In genomic region chr3:190017575-190018288, GRCh38 we compare ENCODE assay signal across 8 cellular contexts.
A peak's percentile ranks its signal among the peaks of the same experiment; 100 is the strongest.
DNase-seq lines count a peak whose midpoint lies in the region; ATAC-seq and TF ChIP-seq lines count a peak whose summit lies in the region.

No MANE protein-coding gene starts in this region.

- CTCF ChIA-PET in activated CD4-positive, alpha-beta T cell treated with anti-CD3 and anti-CD28 coated beads for 36 hours (lab: Charles Lee), result interaction anchor here (0.6 kb wide), 1 partner anchor 28 kb away, joined by 3 read pairs; no protein-coding TSS in a partner anchor

- H3K79me2 ChIP-seq in osteoblast (ENCODE audit: insufficient read depth, low read length), result no peaks in the 10 kb centered on the region

- intact Hi-C loops in activated CD4-positive, alpha-beta T cell treated with anti-CD3 and anti-CD28 coated beads for 36 hours (cut with DNase I, micrococcal nuclease), result loop anchor here (5.0 kb wide), 2 partner anchors 185 to 190 kb away; no protein-coding TSS in a partner anchor

- peak; percentile 51 for TF ChIP-seq CTCF in osteoblast (IDR thresholded peaks at IDR 0.05; ENCODE audit: extremely low read depth, low read depth, low read length)
- TF ChIP-seq CTCF in upper lobe of left lung (IDR thresholded peaks at IDR 0.05), result peak in 2 of 6 experiments; percentile 24 to 32

- H3K4me1 Mint-ChIP-seq in activated CD4-positive, alpha-beta T cell treated with anti-CD3 and anti-CD28 coated beads for 36 hours, result no peaks in the 10 kb centered on the region

- H4K20me1 ChIP-seq in osteoblast (ENCODE audit: insufficient read depth, low read length), result no peaks in the 10 kb centered on the region

- peaks cover 20% of the 10 kb centered on the region for H3K27me3 Mint-ChIP-seq in activated CD4-positive, alpha-beta T cell treated with anti-CD3 and anti-CD28 coated beads for 36 hours

- H3K27ac ChIP-seq in osteoblast (ENCODE audit: low read depth, low read length), result peak overlapping the region; percentile 25
- no peak overlapping the region for H3K27ac ChIP-seq in upper lobe of left lung

- H3K4me1 ChIP-seq in osteoblast (ENCODE audit: insufficient read depth, low read length) (peaks cover 32% of the 10 kb centered on the region), upper lobe of left lung (peaks cover 0 to 6% (median 2%) of the 10 kb centered on the region in 4 donors)

- H3K36me3 ChIP-seq in osteoblast (ENCODE audit: insufficient read depth, low read length) (no peaks in the 10 kb centered on the region), upper lobe of left lung (no peaks in the 10 kb centered on the region)

- H3K4me3 ChIP-seq in osteoblast (ENCODE audit: insufficient read depth, low read length) (peak overlapping the region; percentile 51), upper lobe of left lung (no peak overlapping the region)

- no peak overlapping the region for H3K4me3 Mint-ChIP-seq in activated CD4-positive, alpha-beta T cell treated with anti-CD3 and anti-CD28 coated beads for 36 hours

- H3K9me3 ChIP-seq in osteoblast (ENCODE audit: low read depth, low read length) (no peaks in the 10 kb centered on the region), upper lobe of left lung (no peaks in the 10 kb centered on the region)

- H3K4me2 ChIP-seq in osteoblast (ENCODE audit: insufficient read depth, low read length), result peak overlapping the region; percentile 75

- POLR2A ChIA-PET in activated CD4-positive, alpha-beta T cell treated with anti-CD3 and anti-CD28 coated beads for 36 hours (lab: Charles Lee), result no interaction called here

- no peaks in the 10 kb centered on the region for H3K36me3 Mint-ChIP-seq in activated CD4-positive, alpha-beta T cell treated with anti-CD3 and anti-CD28 coated beads for 36 hours (ENCODE audit: low read depth)

- H3K9me3 Mint-ChIP-seq in activated CD4-positive, alpha-beta T cell treated with anti-CD3 and anti-CD28 coated beads for 36 hours (ENCODE audit: low read depth), result no peaks in the 10 kb centered on the region

- no peak overlapping the region for H3K27ac Mint-ChIP-seq in activated CD4-positive, alpha-beta T cell treated with anti-CD3 and anti-CD28 coated beads for 36 hours

- 43 to 54% methylated on average over 6 of the region's 6 CpGs for WGBS in upper lobe of left lung, 2 donors

- H3K27me3 ChIP-seq in osteoblast (ENCODE audit: insufficient read depth, low read length), result no peaks in the 10 kb centered on the region
- no peaks in the 10 kb centered on the region for H3K27me3 ChIP-seq in upper lobe of left lung

- no peak for TF ChIP-seq POLR2A in upper lobe of left lung (IDR thresholded peaks at IDR 0.05)

- TF ChIP-seq EP300 in upper lobe of left lung (IDR thresholded peaks at IDR 0.05), result no peak

- ATAC-seq in activated CD4-positive, alpha-beta T cell treated with anti-CD3 and anti-CD28 coated beads for 36 hours, result no peak
- ATAC-seq in upper lobe of left lung (ENCODE audit: low FRiP score in 2 of 2), result no peak

- DNase-seq in GM04503 (ENCODE audit: low read depth) (peak; percentile 43), NCI-H1105 (lab: John Stamatoyannopoulos, UW) (peak; percentile 23), dedifferentiated amniotic fluid mesenchymal stem cell (ENCODE audit: extremely low spot score) (peak; percentile 66), osteoblast (ENCODE audit: insufficient read length, low spot score, missing footprints) (no peak), germinal center (ENCODE audit: low spot score) (no peak), upper lobe of left lung (no peak)
- no peak for DNase-seq in stimulated activated CD4-positive, alpha-beta T cell treated with anti-CD3 and anti-CD28 coated beads, Interleukin-2, amount 100 ng/mL, for 24 hours
- DNase-seq in activated CD4-positive, alpha-beta T cell treated with anti-CD3 and anti-CD28 coated beads for 36 hours, result no peak

- H2AFZ ChIP-seq in osteoblast (ENCODE audit: low read length), result peak overlapping the region; percentile 62

Comparison
In these comparisons a context has a peak if more than half of its experiments do, and no peak if none do; other contexts are left out.
1. DNase-seq: peak in GM04503 (single experiment), NCI-H1105 (single experiment) and dedifferentiated amniotic fluid mesenchymal stem cell (single experiment); none in osteoblast (single experiment), stimulated activated CD4-positive, alpha-beta T cell treated with anti-CD3 and anti-CD28 coated beads, Interleukin-2, amount 100 ng/mL, for 24 hours (0 of 2), germinal center (single experiment), activated CD4-positive, alpha-beta T cell treated with anti-CD3 and anti-CD28 coated beads for 36 hours (single experiment) and upper lobe of left lung (0 of 2).